Comparison of ENCODE assay signal across 26 cellular contexts in genomic region chr11:64016512-64016911, GRCh38. TPM values are rescaled to one million over a fixed set of nuclear protein-coding genes. Genes with fewer than 3 reads are reported as not detected.
"Had no signal": no experiment of that assay in that cellular context is flagged by ENCODE, and none has a peak within 500 bp of the region (broad histone marks: within the 10 kb centered on the region; RNA-seq: fewer than 3 reads in every experiment).

No MANE protein-coding gene starts in this region.

- H3K4me1 ChIP-seq: foreskin keratinocyte, sigmoid colon, uterus had no signal

- DNase-seq: activated CD4-positive, alpha-beta memory T cell treated with anti-CD3 and anti-CD28 coated beads, Interleukin-2, amount 10 ng/mL, durations not matched to agents 7 days and 5 days; activated CD4-positive, alpha-beta T cell treated with anti-CD3 and anti-CD28 coated beads for 1 hour; activated CD4-positive, alpha-beta T cell treated with anti-CD3 and anti-CD28 coated beads, Interleukin-2, amount 10 ng/mL, durations not matched to agents 7 days and 5 days; activated T-cell treated with anti-CD3 and anti-CD28 coated beads, Interleukin-2, amount 50 U/mL, for 48 hours; dermis blood vessel endothelial cell; effector CD4-positive, alpha-beta T cell; foreskin keratinocyte; heart right ventricle; left ventricle myocardium inferior; mesendoderm; natural killer cell; sigmoid colon; small intestine; stimulated activated CD4-positive, alpha-beta T cell treated with anti-CD3 and anti-CD28 coated beads, Interleukin-4, amount 100 ng/mL, for 24 hours; stimulated activated naive CD8-positive, alpha-beta T cell treated with anti-CD3 and anti-CD28 coated beads, Interleukin-15, amount 100 ng/mL, for 72 hours; uterus had no signal

- ATAC-seq: activated naive CD4-positive, alpha-beta T cell treated with anti-CD3 and anti-CD28 coated beads, Interleukin-2, amount 50 U/mL, for 72 hours; foreskin keratinocyte; heart right ventricle; natural killer cell; stimulated activated effector memory CD8-positive, alpha-beta T cell treated with anti-CD3 and anti-CD28 coated beads, Interleukin-12 subunit alpha, Interleukin-12 subunit beta, amount 100 ng/mL, for 72 hours; stimulated activated naive CD8-positive, alpha-beta T cell treated with anti-CD3 and anti-CD28 coated beads, Interleukin-15, amount 100 ng/mL, for 72 hours; WTC11 had no signal

- FAIRE-seq: colon, islet of Langerhans, small intestine had no signal

- H3K4me3 ChIP-seq: esophagus muscularis mucosa, heart right ventricle, left ventricle myocardium inferior, lung, sigmoid colon, uterus had no signal

- H3K27me3 ChIP-seq: esophagus muscularis mucosa, heart right ventricle, sigmoid colon, uterus had no signal

- H3K36me3 ChIP-seq: esophagus muscularis mucosa, heart right ventricle, left ventricle myocardium inferior, neutrophil, sigmoid colon, uterus had no signal

- H3K9me3 ChIP-seq: esophagus muscularis mucosa, heart right ventricle, left ventricle myocardium inferior, neutrophil, sigmoid colon, uterus had no signal

- H3K27ac ChIP-seq: esophagus muscularis mucosa, foreskin keratinocyte, heart right ventricle, left ventricle myocardium inferior, neutrophil, sigmoid colon, uterus had no signal

RNA-seq across cellular contexts. Expression of gene FLRT1, which starts 19.2 kb away (rescaled TPM):
- total RNA-seq: activated CD4-positive, alpha-beta T cell treated with anti-CD3 and anti-CD28 coated beads, Interleukin-2, amount 10 ng/mL, durations not matched to agents 7 days and 5 days; activated naive CD4-positive, alpha-beta T cell treated with anti-CD3 and anti-CD28 coated beads, Interleukin-2, amount 50 U/mL, for 72 hours; activated T-helper 2 cell treated with anti-CD3 and anti-CD28 coated beads, Interferon-gamma antibody, Interleukin-2, Interleukin-4, amounts not matched to agents 10 μg/mL and 5 μg/mL and 100 μg/mL, durations not matched to agents 14 hours and 24 hours and 36 hours; dermis blood vessel endothelial cell; foreskin keratinocyte; mononuclear cell; natural killer cell had no signal
- polyA plus RNA-seq: foreskin keratinocyte had no signal
